Comparison of ENCODE assay signal across 8 cellular contexts in genomic region chr11:95092549-95093324, GRCh38. TPM values are rescaled to one million over a fixed set of nuclear protein-coding genes. Genes with fewer than 3 reads are reported as not detected.
A peak's percentile ranks its signal among the peaks of the same experiment; 100 is the strongest.
DNase-seq lines count a peak whose midpoint lies in the region; ATAC-seq, FAIRE-seq and TF ChIP-seq lines count a peak whose summit lies in the region.

No MANE protein-coding gene starts in this region.

- peaks cover 34% of the 10 kb centered on the region for H3K79me2 ChIP-seq in osteoblast (ENCODE audit: insufficient read depth, low read length)

- H2AFZ ChIP-seq in osteoblast (ENCODE audit: low read length): no peak overlapping the region

- no TSS peak for BruUV-seq in A673 (replicated peaks; lab: Mats Ljungman, UMichigan)

- H3K36me3 ChIP-seq in A673 (ENCODE audit: insufficient read depth, low read length, poor library complexity, severe bottlenecking) (no peaks in the 10 kb centered on the region), osteoblast (ENCODE audit: insufficient read depth, low read length) (no peaks in the 10 kb centered on the region)

- H3K4me1 ChIP-seq in A673 (ENCODE audit: insufficient read depth, low read length, poor library complexity, severe bottlenecking) (peaks cover 13% of the 10 kb centered on the region), osteoblast (ENCODE audit: insufficient read depth, low read length) (peaks cover 50% of the 10 kb centered on the region), right cardiac atrium (ENCODE audit: control insufficient read depth, insufficient read depth, low read length) (peaks cover 5% of the 10 kb centered on the region)

- CTCF ChIA-PET in A673 (lab: Charles Lee): interaction anchor here (0.5 kb wide), 2 partner anchors 673 to 1332 kb away, joined by 3 to 6 read pairs; no protein-coding TSS in a partner anchor

- peak; percentile 50 for TF ChIP-seq CTCF in A673 (conservative IDR thresholded peaks at IDR 0.05; ENCODE audit: low read depth, low read length)
- TF ChIP-seq CTCF in dorsolateral prefrontal cortex (IDR thresholded peaks at IDR 0.05 in 54 of 56, conservative IDR thresholded peaks at IDR 0.05 in 2 of 56; ENCODE audit: low read depth in 1 of 56, partially characterized antibody in 56 of 56): peak in 46 of 56 donors; percentile 13 to 61 (median 39)
- TF ChIP-seq CTCF in osteoblast (IDR thresholded peaks at IDR 0.05; ENCODE audit: extremely low read depth, low read depth, low read length): peak; percentile 67

- H4K20me1 ChIP-seq in osteoblast (ENCODE audit: insufficient read depth, low read length): peaks cover 9% of the 10 kb centered on the region

- DNase-seq in A673 (ENCODE audit: low spot score) (peak; percentile 40), GM18507 (ENCODE audit: extremely low spot score, insufficient read length, low read depth) (no peak), dorsolateral prefrontal cortex (no peak), osteoblast (ENCODE audit: insufficient read length, low spot score, missing footprints) (peak; percentile 91), T-helper 9 cell (no peak), DMS153 treated with DMSO at 0.1 percent for 48 hours (lab: John Stamatoyannopoulos, UW; ENCODE audit: unreplicated experiment) (no peak), right cardiac atrium (no peak)

- no peak overlapping the region for H3K4me3 ChIP-seq in A673 (ENCODE audit: low read depth, low read length, poor library complexity, severe bottlenecking)
- H3K4me3 ChIP-seq in dorsolateral prefrontal cortex: peak overlapping the region in 36 of 59 donors; percentile 2 to 99 (median 90)
- no peak overlapping the region for H3K4me3 ChIP-seq in osteoblast (ENCODE audit: insufficient read depth, low read length)
- H3K4me3 ChIP-seq in right cardiac atrium (ENCODE audit: low read length): no peak overlapping the region

- 58% methylated on average over 5 of the region's 5 CpGs for WGBS in right cardiac atrium

- FAIRE-seq in GM18507 (lab: Jason Lieb, UNC): peak; percentile 73

- H3K27ac ChIP-seq in A673 (ENCODE audit: low read depth, low read length, poor library complexity, severe bottlenecking): no peak overlapping the region
- H3K27ac ChIP-seq in dorsolateral prefrontal cortex: peak overlapping the region in 48 of 59 donors; percentile 10 to 100 (median 97)
- peak overlapping the region; percentile 34 for H3K27ac ChIP-seq in osteoblast (ENCODE audit: low read depth, low read length)
- no peak overlapping the region for H3K27ac ChIP-seq in right cardiac atrium (ENCODE audit: low read length)

- H3K4me2 ChIP-seq in osteoblast (ENCODE audit: insufficient read depth, low read length): peak overlapping the region; percentile 28

- POLR2A ChIA-PET in A673 (lab: Charles Lee; ENCODE audit: low non-redundant PET): no interaction called here

- no peaks in the 10 kb centered on the region for H3K27me3 ChIP-seq in A673 (replicated peaks; ENCODE audit: insufficient read depth, low read depth, low read length, poor library complexity)
- no peaks in the 10 kb centered on the region for H3K27me3 ChIP-seq in dorsolateral prefrontal cortex
- H3K27me3 ChIP-seq in osteoblast (ENCODE audit: insufficient read depth, low read length): no peaks in the 10 kb centered on the region
- no peaks in the 10 kb centered on the region for H3K27me3 ChIP-seq in right cardiac atrium (ENCODE audit: control insufficient read depth, insufficient read depth)

- intact Hi-C loops in A673 (cut with micrococcal nuclease; ENCODE audit: unreplicated experiment) (no loop called here), dorsolateral prefrontal cortex (cut with DNase I) (loop anchor here in 1 of 2 donors (5.0 to 10.0 kb wide), 2 partner anchors 55 to 118 kb away; partner anchors contain the start of genes CWC15 and KDM4D), right cardiac atrium (cut with DNase I) (loop anchor here in 1 of 4 donors (10.0 kb wide), 1 partner anchor 52 kb away; no protein-coding TSS in a partner anchor)

- no peaks in the 10 kb centered on the region for H3K9me3 ChIP-seq in A673 (ENCODE audit: low read depth, low read length, poor library complexity, severe bottlenecking)
- H3K9me3 ChIP-seq in osteoblast (ENCODE audit: low read depth, low read length): no peaks in the 10 kb centered on the region
- no peaks in the 10 kb centered on the region for H3K9me3 ChIP-seq in right cardiac atrium (ENCODE audit: control insufficient read depth, low read length)

- ATAC-seq in SK-N-SH treated with all-trans-retinoic acid at 6 μM for 48 hours (peak; percentile 40), right cardiac atrium (no peak)

TF ChIP-seq in SK-N-SH treated with all-trans-retinoic acid at 6 μM for 48 hours, 23 proteins besides CTCF, POLR2A, EP300 and RAD21:
- no peak for TF ChIP-seq ISL1 (CRISPR knock-in tag; IDR thresholded peaks at IDR 0.05)
- TF ChIP-seq ESRRG (CRISPR knock-in tag; IDR thresholded peaks at IDR 0.05): no peak
- no peak for TF ChIP-seq ZNF70 (CRISPR knock-in tag; IDR thresholded peaks at IDR 0.05)
- no peak for TF ChIP-seq CREB5 (CRISPR knock-in tag; IDR thresholded peaks at IDR 0.05; ENCODE audit: low read depth)
- TF ChIP-seq GLIS3 (CRISPR knock-in tag; IDR thresholded peaks at IDR 0.05): no peak
- TF ChIP-seq ARNTL (CRISPR knock-in tag; IDR thresholded peaks at IDR 0.05; ENCODE audit: borderline replicate concordance, low read depth): no peak
- no peak for TF ChIP-seq ZFP3 (CRISPR knock-in tag; IDR thresholded peaks at IDR 0.05)
- TF ChIP-seq, protein P1, sequence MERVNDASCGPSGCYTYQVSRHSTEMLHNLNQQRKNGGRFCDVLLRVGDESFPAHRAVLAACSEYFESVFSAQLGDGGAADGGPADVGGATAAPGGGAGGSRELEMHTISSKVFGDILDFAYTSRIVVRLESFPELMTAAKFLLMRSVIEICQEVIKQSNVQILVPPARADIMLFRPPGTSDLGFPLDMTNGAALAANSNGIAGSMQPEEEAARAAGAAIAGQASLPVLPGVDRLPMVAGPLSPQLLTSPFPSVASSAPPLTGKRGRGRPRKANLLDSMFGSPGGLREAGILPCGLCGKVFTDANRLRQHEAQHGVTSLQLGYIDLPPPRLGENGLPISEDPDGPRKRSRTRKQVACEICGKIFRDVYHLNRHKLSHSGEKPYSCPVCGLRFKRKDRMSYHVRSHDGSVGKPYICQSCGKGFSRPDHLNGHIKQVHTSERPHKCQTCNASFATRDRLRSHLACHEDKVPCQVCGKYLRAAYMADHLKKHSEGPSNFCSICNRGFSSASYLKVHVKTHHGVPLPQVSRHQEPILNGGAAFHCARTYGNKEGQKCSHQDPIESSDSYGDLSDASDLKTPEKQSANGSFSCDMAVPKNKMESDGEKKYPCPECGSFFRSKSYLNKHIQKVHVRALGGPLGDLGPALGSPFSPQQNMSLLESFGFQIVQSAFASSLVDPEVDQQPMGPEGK (CRISPR knock-in tag; IDR thresholded peaks at IDR 0.05; ENCODE audit: borderline replicate concordance): no peak
- no peak for TF ChIP-seq TOX (CRISPR knock-in tag; IDR thresholded peaks at IDR 0.05; ENCODE audit: borderline replicate concordance)
- TF ChIP-seq ZC3H10 (CRISPR knock-in tag; IDR thresholded peaks at IDR 0.05): no peak

RNA-seq across cellular contexts. Expression of gene ENDOD1, which starts 3.1 kb away (rescaled TPM):
- total RNA-seq in A673 (2021) (6.1 and 7.3 TPM in 2 replicates), dorsolateral prefrontal cortex (100 to 1,000 TPM in 11 of 120 experiments, 10 to 100 TPM in 109; 49.1 to 144 (median 71.1) TPM), osteoblast (43.0 and 44.2 TPM in 2 replicates), right cardiac atrium (10 to 100 TPM; 12.0 to 19.5 (median 14.6) TPM)
- 8.8 TPM for polyA plus RNA-seq in right cardiac atrium

RNA-seq across cellular contexts. Expression of gene SRSF8, which starts 26.0 kb away (rescaled TPM):
- 22.5 and 25.0 TPM in 2 replicates for total RNA-seq in A673 (2021)
- 10 to 100 TPM; 28.1 to 69.4 (median 48.2) TPM for total RNA-seq in dorsolateral prefrontal cortex
- total RNA-seq in osteoblast: 20.6 and 22.1 TPM in 2 replicates
- 10 to 100 TPM; 30.5 to 39.4 (median 35.0) TPM for total RNA-seq in right cardiac atrium
- 32.1 TPM for polyA plus RNA-seq in right cardiac atrium

RNA-seq across cellular contexts. Expression of gene KDM4F, which starts 43.5 kb away (rescaled TPM):
- total RNA-seq in A673 (2021) (not detected in 2 replicates), dorsolateral prefrontal cortex (not detected), osteoblast (under 0.01 TPM in 1 of 2 replicates, not detected in the other), right cardiac atrium (not detected)
- polyA plus RNA-seq in right cardiac atrium: not detected

Comparison
In these comparisons a context has a peak if more than half of its experiments do, and no peak if none do; other contexts are left out.
1. DNase-seq: peak in A673 (single experiment) and osteoblast (single experiment); none in GM18507 (single experiment), dorsolateral prefrontal cortex (0 of 10), T-helper 9 cell (single experiment), DMS153 treated with DMSO at 0.1 percent for 48 hours (single experiment) and right cardiac atrium (0 of 3).
2. H3K27ac ChIP-seq: peak in dorsolateral prefrontal cortex (48 of 59) and osteoblast (single experiment); none in A673 (single experiment) and right cardiac atrium (single experiment).
3. H3K4me3 ChIP-seq: peak in dorsolateral prefrontal cortex (36 of 59); none in A673 (single experiment), osteoblast (single experiment) and right cardiac atrium (single experiment).
4. Peak in every context shown above with its lines, with median percentiles within 50 percentile points of each other: CTCF ChIP-seq.